17 cellular contexts compared by ENCODE assay signal in genomic region chr10:34454590-34455289, GRCh38.
A peak's percentile ranks its signal among the peaks of the same experiment; 100 is the strongest.
DNase-seq lines count a peak whose midpoint lies in the region; ATAC-seq and TF ChIP-seq lines count a peak whose summit lies in the region.
"Had no signal": no experiment of that assay in that cellular context is flagged by ENCODE, and none has a peak within 500 bp of the region (broad histone marks: within the 10 kb centered on the region; RNA-seq: fewer than 3 reads in every experiment).

No MANE protein-coding gene starts in this region.

- no peak overlapping the region for H3K4me3 ChIP-seq in mesenchymal stem cell (ENCODE audit: insufficient read depth in 1 of 2, low read depth in 1 of 2, low read length in 2 of 2)
- H3K4me3 ChIP-seq: GM23248, MG63 had no signal

- no peak overlapping the region for H3K14ac ChIP-seq in mesenchymal stem cell (ENCODE audit: low read length in 2 of 2)

- no peak overlapping the region for H2BK15ac ChIP-seq in mesenchymal stem cell (ENCODE audit: low read depth, poor library complexity, severe bottlenecking)

- no peak for TF ChIP-seq POLR2A in erythroblast (IDR thresholded peaks at IDR 0.05; ENCODE audit: low read length)

- H3K4me1 ChIP-seq in mesenchymal stem cell (ENCODE audit: control insufficient read depth, insufficient read depth, low read depth, low read length): peaks cover 2% of the 10 kb centered on the region

- no peak overlapping the region for H2BK5ac ChIP-seq in mesenchymal stem cell (ENCODE audit: low read depth, low read length, poor library complexity, severe bottlenecking)

- no peak overlapping the region for H2AK5ac ChIP-seq in mesenchymal stem cell (ENCODE audit: low read length, severe bottlenecking)

- no peak overlapping the region for H2BK120ac ChIP-seq in mesenchymal stem cell (ENCODE audit: low read depth, low read length)

- DNase-seq in NCI-H146 (lab: John Stamatoyannopoulos, UW) (peak; percentile 58), NCI-H69 (lab: John Stamatoyannopoulos, UW) (peak; percentile 73), erythroblast (lab: John Stamatoyannopoulos, UW) (peak; percentile 13 to 22), mesenchymal stem cell (no peak), DMS114 treated with DMSO at 0.1 percent for 48 hours (lab: John Stamatoyannopoulos, UW; ENCODE audit: unreplicated experiment) (no peak)
- DNase-seq: ACHN, COR-L47, MG63, NCI-H1092, NCI-H1694, NCI-H526 treated with DMSO at 0.1 percent for 48 hours, SHP77 treated with DMSO at 0.1 percent for 48 hours had no signal

- H3K36me3 ChIP-seq in mesenchymal stem cell (ENCODE audit: control insufficient read depth in 1 of 2, insufficient read depth in 2 of 2, low read depth in 1 of 2, low read length in 2 of 2): no peaks in the 10 kb centered on the region
- H3K36me3 ChIP-seq: MG63 had no signal

- H3K18ac ChIP-seq in mesenchymal stem cell (ENCODE audit: low read depth in 1 of 2, low read length in 2 of 2): no peak overlapping the region

- no peak overlapping the region for H3K27ac ChIP-seq in mesenchymal stem cell (ENCODE audit: low read length, poor library complexity, severe bottlenecking)
- H3K27ac ChIP-seq: GM23248, KMS-11 had no signal

- ATAC-seq in HG03378 (IDR thresholded peaks at IDR 0.05; ENCODE audit: unreplicated experiment): no peak
- no peak for ATAC-seq in GM19351 (IDR thresholded peaks at IDR 0.05; ENCODE audit: unreplicated experiment)
- ATAC-seq: HCT116 had no signal

- peaks cover 21% of the 10 kb centered on the region for H3K79me1 ChIP-seq in mesenchymal stem cell (replicated peaks; ENCODE audit: low read length, poor library complexity, severe bottlenecking)

- no peaks in the 10 kb centered on the region for H3K27me3 ChIP-seq in mesenchymal stem cell (ENCODE audit: control insufficient read depth in 1 of 2, insufficient read depth in 1 of 2, low read length in 2 of 2)
- H3K27me3 ChIP-seq: MG63 had no signal

- no peak overlapping the region for H3K23ac ChIP-seq in mesenchymal stem cell (ENCODE audit: low read length in 2 of 2)

- 95% methylated on average over 5 of the region's 6 CpGs for WGBS in mesenchymal stem cell

- H3K9me3 ChIP-seq in mesenchymal stem cell (ENCODE audit: control insufficient read depth, low read length): no peaks in the 10 kb centered on the region
- H3K9me3 ChIP-seq: MG63 had no signal

- peak overlapping the region; percentile 4 for H3K9ac ChIP-seq in mesenchymal stem cell (ENCODE audit: low read length)
- H3K9ac ChIP-seq: GM23248, KMS-11 had no signal

- H3K4ac ChIP-seq in mesenchymal stem cell (ENCODE audit: low read depth in 1 of 2, low read length in 2 of 2): no peak overlapping the region

- H4K91ac ChIP-seq in mesenchymal stem cell (ENCODE audit: low read length): no peak overlapping the region

- no peak overlapping the region for H2AFZ ChIP-seq in mesenchymal stem cell (ENCODE audit: low read depth, low read length)
- H2AFZ ChIP-seq: GM23248 had no signal

- H3K4me2 ChIP-seq in mesenchymal stem cell (ENCODE audit: low read length, poor library complexity, severe bottlenecking): no peak overlapping the region
- H3K4me2 ChIP-seq: KMS-11 had no signal

- H2BK12ac ChIP-seq in mesenchymal stem cell (ENCODE audit: low read length in 2 of 2): no peak overlapping the region

- no peak overlapping the region for H4K8ac ChIP-seq in mesenchymal stem cell (ENCODE audit: low read length)

Comparison
In these comparisons a context has a peak if more than half of its experiments do, and no peak if none do; other contexts are left out.
1. DNase-seq: peak in NCI-H146 (single experiment), NCI-H69 (single experiment) and erythroblast (2 of 2); none in mesenchymal stem cell (single experiment) and DMS114 treated with DMSO at 0.1 percent for 48 hours (single experiment).